9 cellular contexts compared by ENCODE assay signal in genomic region chr19:6373813-6374108, GRCh38. TPM values are rescaled to one million over a fixed set of nuclear protein-coding genes. Genes with fewer than 3 reads are reported as not detected.
DNase-seq lines count a peak whose midpoint lies in the region; ATAC-seq and TF ChIP-seq lines count a peak whose summit lies in the region.
"Had no signal": no experiment of that assay in that cellular context is flagged by ENCODE, and none has a peak within 500 bp of the region (broad histone marks: within the 10 kb centered on the region; RNA-seq: fewer than 3 reads in every experiment).

No MANE protein-coding gene starts in this region.

- H3K4me1 ChIP-seq in SK-N-SH (ENCODE audit: control insufficient read depth in 1 of 2, insufficient read depth in 2 of 2, low read depth in 1 of 2, low read length in 1 of 2) (peaks cover 6 to 22% of the 10 kb centered on the region in 2 experiments; a peak in 1 of 4 replicates), iPS-18a (ENCODE audit: control insufficient read depth, low read depth, low read length) (no peaks in the 10 kb centered on the region), stomach (peaks cover 10 to 60% (median 24%) of the 10 kb centered on the region in 4 donors)

- H3K27me3 ChIP-seq in SK-N-SH (ENCODE audit: insufficient read depth) (no peaks in the 10 kb centered on the region), iPS-18a (ENCODE audit: control insufficient read depth, insufficient read depth, low read length) (no peaks in the 10 kb centered on the region), stomach (no peaks in the 10 kb centered on the region)

- intact Hi-C loops in activated CD8-positive, alpha-beta T cell treated with anti-CD3 and anti-CD28 coated beads for 36 hours (cut with micrococcal nuclease), result no loop called here
- intact Hi-C loops in stomach (cut with DNase I; ENCODE audit: low total_unique reads), result no loop called here

- 20% methylated on average over 5 of the region's 5 CpGs for WGBS in SK-N-SH (ENCODE audit: low lambda C conversion rate)
- 19 to 38% (median 31%) methylated on average over 5 of the region's 5 CpGs for WGBS in stomach, 5 donors

- H3K79me2 ChIP-seq in SK-N-SH (ENCODE audit: insufficient read depth), result peaks cover 8% of the 10 kb centered on the region

- H4K20me1 ChIP-seq in SK-N-SH (ENCODE audit: insufficient read depth), result no peaks in the 10 kb centered on the region

- H3K36me3 ChIP-seq in SK-N-SH (replicated peaks in 1 of 2; ENCODE audit: control insufficient read depth in 1 of 2, insufficient read depth in 2 of 2, low read length in 1 of 2) (peaks cover 4 to 6% of the 10 kb centered on the region in 2 experiments), iPS-18a (ENCODE audit: control insufficient read depth, low read depth, low read length) (peaks cover 3% of the 10 kb centered on the region), stomach (peaks cover 8 to 39% (median 29%) of the 10 kb centered on the region in 4 donors)

- TF ChIP-seq RAD21 in SK-N-SH (IDR thresholded peaks at IDR 0.05; ENCODE audit: low read length), result no peak

- POLR2A ChIA-PET in SK-N-SH (lab: Yijun Ruan, JAX), result interaction anchor here (1.0 to 1.5 kb wide), 2 partner anchors 9 to 18 kb away, joined by 3 read pairs; no protein-coding TSS in a partner anchor
- POLR2A ChIA-PET in activated CD8-positive, alpha-beta T cell treated with anti-CD3 and anti-CD28 coated beads for 36 hours (lab: Charles Lee), result interaction anchor here (1.6 to 3.8 kb wide), 2 partner anchors 11 to 14 kb away, joined by 5 to 20 read pairs; partner anchors contain the start of gene CLPP

- no peak for TF ChIP-seq CTCF in SK-N-SH (IDR thresholded peaks at IDR 0.05)
- no peak for TF ChIP-seq CTCF in activated CD8-positive, alpha-beta T cell treated with anti-CD3 and anti-CD28 coated beads for 36 hours (IDR thresholded peaks at IDR 0.05)
- no peak for TF ChIP-seq CTCF in stomach (IDR thresholded peaks at IDR 0.05)

- H3K27ac Mint-ChIP-seq in activated CD8-positive, alpha-beta T cell treated with anti-CD3 and anti-CD28 coated beads for 36 hours, result peak overlapping the region; percentile 92

- peak overlapping the region; percentile 35; the same call in 1 of the 2 replicates for H2AFZ ChIP-seq in SK-N-SH (ENCODE audit: low read depth)

- DNase-seq in SK-N-SH (no peak), stomach (no peak), SIG-M5 (lab: John Stamatoyannopoulos, UW) (no peak), kidney tubule cell (ENCODE audit: low spot score) (no peak), SIG-M5 treated with dmso at 0.1 percent for 504 hours (lab: John Stamatoyannopoulos, UW; ENCODE audit: unreplicated experiment) (no peak)
- no peak for DNase-seq in activated CD8-positive, alpha-beta T cell treated with anti-CD3 and anti-CD28 coated beads for 36 hours

- H3K9me2 ChIP-seq in SK-N-SH, result no peaks in the 10 kb centered on the region

- H3K36me3 Mint-ChIP-seq in activated CD8-positive, alpha-beta T cell treated with anti-CD3 and anti-CD28 coated beads for 36 hours (ENCODE audit: low read depth), result peaks cover 5% of the 10 kb centered on the region

- H3K4me3 ChIP-seq in SK-N-SH (ENCODE audit: low read depth in 2 of 2, low read length in 1 of 2) (peak overlapping the region; percentile 48 to 68), iPS-18a (ENCODE audit: low read length) (peak overlapping the region; percentile 59), stomach (peak overlapping the region; percentile 67 to 94 (median 82))

- ATAC-seq in SK-N-SH treated with all-trans-retinoic acid at 6 μM for 48 hours, result no peak
- no peak for ATAC-seq in activated CD8-positive, alpha-beta T cell treated with anti-CD3 and anti-CD28 coated beads for 36 hours

- peaks cover 12% of the 10 kb centered on the region for H3K4me1 Mint-ChIP-seq in activated CD8-positive, alpha-beta T cell treated with anti-CD3 and anti-CD28 coated beads for 36 hours (ENCODE audit: low read depth)

- H3K27ac ChIP-seq in SK-N-SH (ENCODE audit: low read depth in 2 of 2, low read length in 1 of 2) (peak overlapping the region; percentile 38 to 64; a peak in 3 of 4 replicates), iPS-18a (ENCODE audit: low read length) (peak overlapping the region; percentile 57), stomach (peak overlapping the region; percentile 62 to 100 (median 99))

- no peaks in the 10 kb centered on the region for H3K27me3 Mint-ChIP-seq in activated CD8-positive, alpha-beta T cell treated with anti-CD3 and anti-CD28 coated beads for 36 hours

- CTCF ChIA-PET in SK-N-SH (lab: Yijun Ruan, JAX), result no interaction called here
- CTCF ChIA-PET in activated CD8-positive, alpha-beta T cell treated with anti-CD3 and anti-CD28 coated beads for 36 hours (lab: Charles Lee), result interaction anchor here (0.6 kb wide), 1 partner anchor 1058 kb away, joined by 3 read pairs; no protein-coding TSS in a partner anchor

- H3K4me2 ChIP-seq in SK-N-SH, result peak overlapping the region; percentile 86

- no peaks in the 10 kb centered on the region for H3K9me3 Mint-ChIP-seq in activated CD8-positive, alpha-beta T cell treated with anti-CD3 and anti-CD28 coated beads for 36 hours

- peak overlapping the region; percentile 46; the same call in 1 of the 2 replicates for H3K9ac ChIP-seq in SK-N-SH
- peak overlapping the region; percentile 23 for H3K9ac ChIP-seq in iPS-18a (ENCODE audit: low read length)

- H3F3A ChIP-seq in SK-N-SH (replicated peaks; ENCODE audit: insufficient read depth), result peaks cover 17% of the 10 kb centered on the region

- H3K4me3 Mint-ChIP-seq in activated CD8-positive, alpha-beta T cell treated with anti-CD3 and anti-CD28 coated beads for 36 hours, result peak overlapping the region; percentile 83

- H3K9me3 ChIP-seq in SK-N-SH (no peaks in the 10 kb centered on the region), iPS-18a (ENCODE audit: control insufficient read depth, low read depth, low read length) (no peaks in the 10 kb centered on the region), stomach (no peaks in the 10 kb centered on the region)

- no peak for TF ChIP-seq POLR2A in stomach (IDR thresholded peaks at IDR 0.05)

- TF ChIP-seq EP300 in SK-N-SH (IDR thresholded peaks at IDR 0.05; ENCODE audit: borderline replicate concordance in 1 of 2, low read depth in 1 of 2, low read length in 1 of 2), result no peak
- no peak for TF ChIP-seq EP300 in stomach (IDR thresholded peaks at IDR 0.05)

TF ChIP-seq in SK-N-SH, 30 proteins besides CTCF, POLR2A, EP300 and RAD21 (continues in another document):
- no peak for TF ChIP-seq GATA2 (CRISPR knock-in tag; IDR thresholded peaks at IDR 0.05)

TF ChIP-seq in SK-N-SH treated with all-trans-retinoic acid at 6 μM for 48 hours, 23 proteins besides CTCF, POLR2A, EP300 and RAD21 (continues in another document):
- TF ChIP-seq PATZ1 (CRISPR knock-in tag; IDR thresholded peaks at IDR 0.05; ENCODE audit: borderline replicate concordance) (no peak), ZFP30 (CRISPR knock-in tag; IDR thresholded peaks at IDR 0.05) (no peak)

RNA-seq across cellular contexts. Expression of gene ALKBH7, which starts 1.2 kb away (rescaled TPM):
- polyA plus RNA-seq in SK-N-SH (2012; rRNA removed), result 37.2 and 46.0 TPM in 2 replicates
- 21.9 and 32.6 TPM in 2 replicates for polyA plus RNA-seq in SK-N-SH (2012; cell fraction: cytosol; rRNA removed)
- polyA plus RNA-seq in SK-N-SH (2012; cell fraction: nucleus; rRNA removed), result 34.3 and 47.4 TPM in 2 replicates
- 10 to 100 TPM; 34.9 to 40.1 TPM for total RNA-seq in activated CD8-positive, alpha-beta T cell treated with anti-CD3 and anti-CD28 coated beads for 36 hours
- 100 to 1,000 TPM in 1 of 5 donors, 10 to 100 TPM in 3, 1 to 10 TPM in 1; 5.3 to 138 (median 21.3) TPM for total RNA-seq in stomach
- polyA plus RNA-seq in stomach, result 100 to 1,000 TPM in 1 of 3 donors, 10 to 100 TPM in 2; 81.1 to 122 (median 87.2) TPM

RNA-seq across cellular contexts. Expression of gene PSPN, which starts 2.0 kb away (rescaled TPM):
- polyA plus RNA-seq in SK-N-SH (2012; rRNA removed) (0.41 and 0.59 TPM in 2 replicates), stomach (1 to 10 TPM in 2 of 3 donors, under 1 TPM in 1; 0.92 to 2.2 (median 1.1) TPM)
- polyA plus RNA-seq in SK-N-SH (2012; cell fraction: cytosol; rRNA removed), result 0.32 and 0.38 TPM in 2 replicates
- polyA plus RNA-seq in SK-N-SH (2012; cell fraction: nucleus; rRNA removed), result 0.74 and 0.88 TPM in 2 replicates
- 1 to 10 TPM; 1.2 to 1.4 TPM for total RNA-seq in activated CD8-positive, alpha-beta T cell treated with anti-CD3 and anti-CD28 coated beads for 36 hours
- 1 to 10 TPM in 4 of 5 donors, not detected in 1; 1.1 to 2.8 (median 1.9) TPM for total RNA-seq in stomach

RNA-seq across cellular contexts. Expression of gene CLPP, which starts 12.4 kb away (rescaled TPM):
- polyA plus RNA-seq in SK-N-SH (2012; rRNA removed), result 89.7 and 136 TPM in 2 replicates
- 51.3 and 80.7 TPM in 2 replicates for polyA plus RNA-seq in SK-N-SH (2012; cell fraction: cytosol; rRNA removed)
- polyA plus RNA-seq in SK-N-SH (2012; cell fraction: nucleus; rRNA removed), result 60.4 and 103 TPM in 2 replicates
- 100 to 1,000 TPM; 169 to 175 TPM for total RNA-seq in activated CD8-positive, alpha-beta T cell treated with anti-CD3 and anti-CD28 coated beads for 36 hours
- 10 to 100 TPM in 4 of 5 donors, 1 to 10 TPM in 1; 5.8 to 67.1 (median 24.0) TPM for total RNA-seq in stomach
- polyA plus RNA-seq in stomach, result 10 to 100 TPM; 73.3 to 76.5 (median 75.0) TPM

RNA-seq across cellular contexts. Expression of gene GTF2F1, which starts 19.2 kb away (rescaled TPM):
- polyA plus RNA-seq in SK-N-SH (2012; rRNA removed) (80.1 and 104 TPM in 2 replicates), stomach (10 to 100 TPM; 34.4 to 62.8 (median 41.7) TPM)
- polyA plus RNA-seq in SK-N-SH (2012; cell fraction: cytosol; rRNA removed), result 86.3 and 98.8 TPM in 2 replicates
- 107 and 113 TPM in 2 replicates for polyA plus RNA-seq in SK-N-SH (2012; cell fraction: nucleus; rRNA removed)
- total RNA-seq in activated CD8-positive, alpha-beta T cell treated with anti-CD3 and anti-CD28 coated beads for 36 hours, result 10 to 100 TPM; 50.4 to 59.6 TPM
- 10 to 100 TPM in 4 of 5 donors, 1 to 10 TPM in 1; 9.8 to 46.7 (median 22.8) TPM for total RNA-seq in stomach

RNA-seq across cellular contexts. Expression of gene ACER1, which starts 40.3 kb away (rescaled TPM):
- polyA plus RNA-seq in SK-N-SH (2012; rRNA removed) (not detected in 2 replicates), stomach (under 1 TPM in 1 of 3 donors, not detected in 2; 0.08 TPM)
- polyA plus RNA-seq in SK-N-SH (2012; cell fraction: cytosol; rRNA removed), result not detected in 2 replicates
- polyA plus RNA-seq in SK-N-SH (2012; cell fraction: nucleus; rRNA removed), result 0.12 TPM in 1 of 2 replicates, not detected in the other
- total RNA-seq in activated CD8-positive, alpha-beta T cell treated with anti-CD3 and anti-CD28 coated beads for 36 hours, result not detected
- 1 to 10 TPM in 1 of 5 donors, not detected in 4; 3.5 TPM for total RNA-seq in stomach
- total RNA-seq: Daoy had no signal
